In the genomic region with DNA sequence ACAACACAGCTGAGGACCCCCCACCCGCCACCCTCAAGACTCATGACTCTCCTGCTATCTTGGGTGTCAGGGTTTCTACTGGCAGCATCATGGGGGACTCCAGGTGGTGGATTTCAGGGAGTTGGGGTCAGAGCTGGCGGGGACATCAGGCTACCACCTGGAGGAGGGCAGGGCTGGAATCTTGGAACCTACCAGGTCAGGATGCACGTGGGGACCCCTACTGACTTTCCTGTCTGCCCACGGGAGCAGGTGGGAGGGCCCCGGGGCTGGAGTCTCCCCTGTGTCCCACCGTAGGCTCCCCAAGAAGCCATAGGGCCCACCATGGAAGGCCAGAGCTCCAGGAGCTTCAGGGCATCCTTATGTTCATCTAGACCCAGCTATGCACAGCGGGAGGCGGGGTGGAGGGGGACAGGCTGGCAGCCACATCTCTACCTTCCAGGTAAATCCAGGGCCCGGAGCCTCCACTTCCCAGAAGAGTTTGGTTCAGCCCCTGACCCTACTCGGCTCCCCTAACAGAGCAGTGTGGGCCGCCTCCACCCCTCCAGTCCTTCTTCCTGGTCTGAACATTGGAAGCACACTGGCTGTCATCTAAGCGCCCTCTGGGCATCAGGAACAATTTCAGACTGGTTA, we compare ENCODE assay signal across 26 cellular contexts. TPM values are rescaled to one million over a fixed set of nuclear protein-coding genes. Genes with fewer than 3 reads are reported as not detected.
DNase-seq lines count a peak whose midpoint lies in the region; ATAC-seq and TF ChIP-seq lines count a peak whose summit lies in the region.
"Had no signal": no experiment of that assay in that cellular context is flagged by ENCODE, and none has a peak within 500 bp of the region (broad histone marks: within the 10 kb centered on the region; RNA-seq: fewer than 3 reads in every experiment).

No MANE protein-coding gene starts in this region.

- H3K9me2 ChIP-seq in DOHH2 (replicated peaks; ENCODE audit: control insufficient read depth, low read length), result no peaks in the 10 kb centered on the region

- no peaks in the 10 kb centered on the region for H3K27me3 ChIP-seq in DOHH2 (ENCODE audit: control insufficient read depth, low read length)
- H3K27me3 ChIP-seq in OCI-LY3 (ENCODE audit: low read depth, low read length), result no peaks in the 10 kb centered on the region
- H3K27me3 ChIP-seq: ascending aorta had no signal

- no peaks in the 10 kb centered on the region for H3K36me3 ChIP-seq in DOHH2 (ENCODE audit: control insufficient read depth, low read length)
- H3K36me3 ChIP-seq in OCI-LY3 (replicated peaks; ENCODE audit: low read depth, low read length), result peaks cover 8% of the 10 kb centered on the region
- H3K36me3 ChIP-seq: ascending aorta, tibial artery had no signal

- H3F3A ChIP-seq in DOHH2 (ENCODE audit: control insufficient read depth, insufficient read depth), result no peaks in the 10 kb centered on the region

- no peaks in the 10 kb centered on the region for H3K9me3 Mint-ChIP-seq in dendritic cell treated with granulocyte-macrophage colony-stimulating factor and Interleukin-4, amounts not matched to agents 40 ng/mL and 50 ng/mL, for 4 days
- no peaks in the 10 kb centered on the region for H3K9me3 Mint-ChIP-seq in stimulated activated naive B cell treated with anti-CD40 and anti-IgM and Interleukin-4, amounts not matched to agents 10 μg/mL and 1 μg/mL and 100 μg/mL, for 72 hours
- H3K9me3 Mint-ChIP-seq in naive thymus-derived CD8-positive, alpha-beta T cell, result no peaks in the 10 kb centered on the region
- H3K9me3 Mint-ChIP-seq: activated CD4-positive, alpha-beta T cell treated with anti-CD3 and anti-CD28 coated beads, Interleukin-2, amount 10 ng/mL, durations not matched to agents 24 days and 14 days; activated naive CD4-positive, alpha-beta T cell treated with anti-CD3 and anti-CD28 coated beads, Interleukin-2, amount 50 U/mL, for 72 hours; CD4-positive, alpha-beta memory T cell; central memory CD8-positive, alpha-beta T cell; GM23338; natural killer cell treated with Interleukin-12 subunit alpha and Interleukin-12 subunit beta and Interleukin-15 and Interleukin-18, amount 100 ng/mL, for 72 hours; T-helper 2 cell treated with Interferon-gamma antibody and Interleukin-4, amounts not matched to agents 5 μg/mL and 100 μg/mL, for 36 hours had no signal

- H3K4me2 ChIP-seq in DOHH2 (ENCODE audit: low read length) (peak overlapping the region; percentile 50), OCI-LY3 (ENCODE audit: low read length) (peak overlapping the region; percentile 82)
- H3K4me2 ChIP-seq: GM23338 had no signal

- H3K4me3 ChIP-seq in DOHH2 (ENCODE audit: low read length) (peak overlapping the region; percentile 6; the same call in 1 of the 2 replicates), OCI-LY3 (ENCODE audit: low read length) (peak overlapping the region; percentile 29; the same call in 1 of the 2 replicates)
- H3K4me3 ChIP-seq: ascending aorta, GM23338, tibial artery had no signal

- peak overlapping the region; percentile 96 for H3K27ac Mint-ChIP-seq in dendritic cell treated with granulocyte-macrophage colony-stimulating factor and Interleukin-4, amounts not matched to agents 40 ng/mL and 50 ng/mL, for 4 days
- peak overlapping the region; percentile 95 for H3K27ac Mint-ChIP-seq in stimulated activated naive B cell treated with anti-CD40 and anti-IgM and Interleukin-4, amounts not matched to agents 10 μg/mL and 1 μg/mL and 100 μg/mL, for 72 hours
- peak overlapping the region in 1 of 10 donors; percentile 46 for H3K27ac Mint-ChIP-seq in naive thymus-derived CD8-positive, alpha-beta T cell
- H3K27ac Mint-ChIP-seq: activated CD4-positive, alpha-beta T cell treated with anti-CD3 and anti-CD28 coated beads, Interleukin-2, amount 10 ng/mL, durations not matched to agents 24 days and 14 days; activated CD8-positive, alpha-beta memory T cell treated with anti-CD3 and anti-CD28 coated beads, Interleukin-2, amount 10 ng/mL, durations not matched to agents 7 days and 5 days; activated naive CD4-positive, alpha-beta T cell treated with anti-CD3 and anti-CD28 coated beads, Interleukin-2, amount 50 U/mL, for 72 hours; CD4-positive, alpha-beta memory T cell; GM23338; natural killer cell treated with Interleukin-12 subunit alpha and Interleukin-12 subunit beta and Interleukin-15 and Interleukin-18, amount 100 ng/mL, for 72 hours; T-helper 2 cell treated with Interferon-gamma antibody and Interleukin-4, amounts not matched to agents 5 μg/mL and 100 μg/mL, for 36 hours had no signal

- no peak overlapping the region for H2AFZ ChIP-seq in OCI-LY3 (ENCODE audit: low read depth, low read length)
- H2AFZ ChIP-seq: GM23338 had no signal

- no peak for ATAC-seq in stimulated activated naive B cell treated with anti-CD40 and anti-IgM and Interleukin-4, amounts not matched to agents 10 μg/mL and 1 μg/mL and 100 μg/mL, for 72 hours (replicated peaks)
- ATAC-seq in HG02571 (IDR thresholded peaks at IDR 0.05; ENCODE audit: unreplicated experiment), result no peak
- no peak for ATAC-seq in naive thymus-derived CD8-positive, alpha-beta T cell
- no peak for ATAC-seq in sciatic nerve
- ATAC-seq: activated CD8-positive, alpha-beta memory T cell treated with anti-CD3 and anti-CD28 coated beads, Interleukin-2, amount 10 ng/mL, durations not matched to agents 7 days and 5 days; activated naive CD4-positive, alpha-beta T cell treated with anti-CD3 and anti-CD28 coated beads, Interleukin-2, amount 50 U/mL, for 72 hours; natural killer cell treated with Interleukin-12 subunit alpha and Interleukin-12 subunit beta and Interleukin-15 and Interleukin-18, amount 100 ng/mL, for 72 hours; stimulated activated naive CD8-positive, alpha-beta T cell treated with anti-CD3 and anti-CD28 coated beads, Interleukin-15, Interleukin-2, amounts not matched to agents 100 U/mL and 50 U/mL, for 24 hours had no signal

- H4K20me1 ChIP-seq in DOHH2 (ENCODE audit: control insufficient read depth, insufficient read depth, low read depth, low read length) (no peaks in the 10 kb centered on the region), OCI-LY3 (ENCODE audit: insufficient read depth, low read length) (no peaks in the 10 kb centered on the region)

- H3K36me3 Mint-ChIP-seq in dendritic cell treated with granulocyte-macrophage colony-stimulating factor and Interleukin-4, amounts not matched to agents 40 ng/mL and 50 ng/mL, for 4 days (ENCODE audit: low read depth), result peaks cover 69% of the 10 kb centered on the region
- peaks cover 2 to 10% of the 10 kb centered on the region in 2 donors for H3K36me3 Mint-ChIP-seq in stimulated activated naive B cell treated with anti-CD40 and anti-IgM and Interleukin-4, amounts not matched to agents 10 μg/mL and 1 μg/mL and 100 μg/mL, for 72 hours
- H3K36me3 Mint-ChIP-seq in naive thymus-derived CD8-positive, alpha-beta T cell, result no peaks in the 10 kb centered on the region
- H3K36me3 Mint-ChIP-seq: activated CD8-positive, alpha-beta memory T cell treated with anti-CD3 and anti-CD28 coated beads, Interleukin-2, amount 10 ng/mL, durations not matched to agents 7 days and 5 days; activated naive CD4-positive, alpha-beta T cell treated with anti-CD3 and anti-CD28 coated beads, Interleukin-2, amount 50 U/mL, for 72 hours; CD4-positive, alpha-beta memory T cell; natural killer cell treated with Interleukin-12 subunit alpha and Interleukin-12 subunit beta and Interleukin-15 and Interleukin-18, amount 100 ng/mL, for 72 hours had no signal

- H3K27ac ChIP-seq in DOHH2 (ENCODE audit: low read depth, low read length) (no peak overlapping the region), OCI-LY3 (ENCODE audit: low read length) (peak overlapping the region; percentile 88)
- H3K27ac ChIP-seq: tibial artery had no signal

- H3K79me2 ChIP-seq in DOHH2 (ENCODE audit: control insufficient read depth, low read length) (no peaks in the 10 kb centered on the region), OCI-LY3 (ENCODE audit: low read length) (no peaks in the 10 kb centered on the region)

- H3K4me1 Mint-ChIP-seq in dendritic cell treated with granulocyte-macrophage colony-stimulating factor and Interleukin-4, amounts not matched to agents 40 ng/mL and 50 ng/mL, for 4 days (ENCODE audit: low read depth), result peaks cover 98% of the 10 kb centered on the region
- H3K4me1 Mint-ChIP-seq in stimulated activated naive B cell treated with anti-CD40 and anti-IgM and Interleukin-4, amounts not matched to agents 10 μg/mL and 1 μg/mL and 100 μg/mL, for 72 hours, result peaks cover 48 to 54% of the 10 kb centered on the region in 2 donors
- H3K4me1 Mint-ChIP-seq in naive thymus-derived CD8-positive, alpha-beta T cell, result peaks cover 5 to 40% (median 9%) of the 10 kb centered on the region in 4 donors

- intact Hi-C loops in dendritic cell treated with granulocyte-macrophage colony-stimulating factor and Interleukin-4, amounts not matched to agents 40 ng/mL and 50 ng/mL, for 4 days (cut with micrococcal nuclease), result loop anchor here (2.0 to 10.0 kb wide), 2 partner anchors 38 to 522 kb away; a partner anchor contains a TSS
- intact Hi-C loops in sciatic nerve (cut with DNase I), result no loop called here

- no peaks in the 10 kb centered on the region for H3K27me3 Mint-ChIP-seq in dendritic cell treated with granulocyte-macrophage colony-stimulating factor and Interleukin-4, amounts not matched to agents 40 ng/mL and 50 ng/mL, for 4 days
- peaks cover 3 to 20% of the 10 kb centered on the region in 2 donors for H3K27me3 Mint-ChIP-seq in stimulated activated naive B cell treated with anti-CD40 and anti-IgM and Interleukin-4, amounts not matched to agents 10 μg/mL and 1 μg/mL and 100 μg/mL, for 72 hours
- peaks cover 8 to 41% (median 28%) of the 10 kb centered on the region in 5 donors for H3K27me3 Mint-ChIP-seq in naive thymus-derived CD8-positive, alpha-beta T cell
- H3K27me3 Mint-ChIP-seq: natural killer cell treated with Interleukin-12 subunit alpha and Interleukin-12 subunit beta and Interleukin-15 and Interleukin-18, amount 100 ng/mL, for 72 hours had no signal

- peak overlapping the region; percentile 52; the same call in 1 of the 2 replicates for H3K9ac ChIP-seq in OCI-LY3 (ENCODE audit: low read length)

- H3K9me3 ChIP-seq in DOHH2 (ENCODE audit: control insufficient read depth, insufficient read depth, low read length), result no peaks in the 10 kb centered on the region
- no peaks in the 10 kb centered on the region for H3K9me3 ChIP-seq in OCI-LY3 (ENCODE audit: insufficient read depth, low read length)
- H3K9me3 ChIP-seq: ascending aorta, tibial artery had no signal

- DNase-seq in stimulated activated naive B cell treated with anti-CD40 and anti-IgM and Interleukin-4, amounts not matched to agents 10 μg/mL and 1 μg/mL and 100 μg/mL, for 72 hours, result no peak
- DNase-seq in NCI-H2227 (lab: John Stamatoyannopoulos, UW; ENCODE audit: unreplicated experiment) (no peak), sciatic nerve (ENCODE audit: low spot score) (no peak)
- DNase-seq in naive thymus-derived CD8-positive, alpha-beta T cell, result no peak
- DNase-seq: activated CD4-positive, alpha-beta T cell treated with anti-CD3 and anti-CD28 coated beads, Interleukin-2, amount 10 ng/mL, durations not matched to agents 24 days and 14 days; activated CD8-positive, alpha-beta memory T cell treated with anti-CD3 and anti-CD28 coated beads, Interleukin-2, amount 10 ng/mL, durations not matched to agents 7 days and 5 days; CD4-positive, alpha-beta memory T cell; KBM-7; left cardiac atrium; mesendoderm; NCI-H1436; NCI-H510A treated with DMSO at 0.1 percent for 48 hours; stimulated activated CD4-positive, alpha-beta T cell treated with anti-CD3 and anti-CD28 coated beads, Interleukin-12 subunit alpha, Interleukin-12 subunit beta, amount 100 ng/mL, for 4 hours; stimulated activated CD4-positive, alpha-beta T cell treated with anti-CD3 and anti-CD28 coated beads, Interleukin-4, amount 100 ng/mL, for 4 hours; stimulated activated naive CD8-positive, alpha-beta T cell treated with anti-CD3 and anti-CD28 coated beads, Interleukin-15, Interleukin-2, amounts not matched to agents 100 U/mL and 50 U/mL, for 24 hours had no signal

- H3K4me1 ChIP-seq in DOHH2 (ENCODE audit: control insufficient read depth, low read length) (peaks cover 44% of the 10 kb centered on the region), OCI-LY3 (ENCODE audit: low read length) (peaks cover 51% of the 10 kb centered on the region)
- H3K4me1 ChIP-seq: ascending aorta had no signal

- TF ChIP-seq CTCF in DOHH2 (IDR thresholded peaks at IDR 0.05; ENCODE audit: low read depth, low read length, poor library complexity, severe bottlenecking), result no peak
- no peak for TF ChIP-seq CTCF in OCI-LY3 (IDR thresholded peaks at IDR 0.05; ENCODE audit: low read depth, low read length)

- POLR2A ChIA-PET in naive thymus-derived CD8-positive, alpha-beta T cell (lab: Charles Lee), result no interaction called here

- peak overlapping the region; percentile 37 for H3K4me3 Mint-ChIP-seq in dendritic cell treated with granulocyte-macrophage colony-stimulating factor and Interleukin-4, amounts not matched to agents 40 ng/mL and 50 ng/mL, for 4 days
- H3K4me3 Mint-ChIP-seq in stimulated activated naive B cell treated with anti-CD40 and anti-IgM and Interleukin-4, amounts not matched to agents 10 μg/mL and 1 μg/mL and 100 μg/mL, for 72 hours, result peak overlapping the region in 1 of 2 donors; percentile 20
- H3K4me3 Mint-ChIP-seq in naive thymus-derived CD8-positive, alpha-beta T cell, result no peak overlapping the region
- H3K4me3 Mint-ChIP-seq: activated CD4-positive, alpha-beta T cell treated with anti-CD3 and anti-CD28 coated beads, Interleukin-2, amount 10 ng/mL, durations not matched to agents 24 days and 14 days; activated CD8-positive, alpha-beta memory T cell treated with anti-CD3 and anti-CD28 coated beads, Interleukin-2, amount 10 ng/mL, durations not matched to agents 7 days and 5 days; CD4-positive, alpha-beta memory T cell; central memory CD8-positive, alpha-beta T cell; GM23338; natural killer cell treated with Interleukin-12 subunit alpha and Interleukin-12 subunit beta and Interleukin-15 and Interleukin-18, amount 100 ng/mL, for 72 hours; T-helper 2 cell treated with Interferon-gamma antibody and Interleukin-4, amounts not matched to agents 5 μg/mL and 100 μg/mL, for 36 hours had no signal

RNA-seq across cellular contexts. Expression of a gene that starts 10.0 kb away (rescaled TPM):
- 1 to 10 TPM; 1.2 to 2.4 TPM for total RNA-seq in naive thymus-derived CD8-positive, alpha-beta T cell
- under 1 TPM in 2 of 3 donors, not detected in 1; 0.04 to 0.13 TPM for polyA plus RNA-seq in naive thymus-derived CD8-positive, alpha-beta T cell
- total RNA-seq in sciatic nerve, result 12.7 TPM
- polyA plus RNA-seq: CD4-positive, alpha-beta memory T cell had no signal

RNA-seq across cellular contexts. Expression of a gene that starts 38.4 kb away (rescaled TPM):
- total RNA-seq in naive thymus-derived CD8-positive, alpha-beta T cell, result 10 to 100 TPM; 12.2 to 13.7 TPM
- 10 to 100 TPM; 30.0 to 40.1 (median 35.3) TPM for polyA plus RNA-seq in naive thymus-derived CD8-positive, alpha-beta T cell
- 15.2 TPM for total RNA-seq in sciatic nerve
